8 cellular contexts compared by ENCODE assay signal in the genomic region with DNA sequence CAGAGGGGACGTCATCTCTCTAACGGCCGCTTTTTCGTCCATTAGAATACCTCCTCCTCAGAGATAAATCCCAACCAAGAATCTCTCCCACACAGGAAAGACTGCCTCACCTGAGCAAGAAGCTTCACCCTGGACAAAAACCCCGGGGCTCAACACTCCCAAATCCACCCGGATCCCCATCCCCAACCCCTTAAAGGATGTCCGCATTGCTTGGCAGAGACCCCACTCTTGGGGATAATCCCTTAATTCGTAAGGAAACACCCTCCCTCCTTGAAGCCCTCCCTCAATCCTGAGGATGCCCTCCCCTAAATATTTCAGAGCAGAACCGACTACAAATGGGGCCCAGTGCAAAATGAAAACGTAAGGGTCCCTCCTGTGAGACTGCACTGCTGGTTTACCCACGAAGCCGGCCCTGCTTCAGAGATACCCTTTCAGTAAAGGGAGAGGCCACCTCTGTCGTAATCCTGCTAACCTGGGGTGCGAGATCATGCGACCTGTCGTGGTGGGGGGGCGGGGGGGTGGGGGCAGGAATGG. TPM values are rescaled to one million over a fixed set of nuclear protein-coding genes. Genes with fewer than 3 reads are reported as not detected.
DNase-seq lines count a peak whose midpoint lies in the region; ATAC-seq and TF ChIP-seq lines count a peak whose summit lies in the region.

No MANE protein-coding gene starts in this region.

- H3K4me1 Mint-ChIP-seq in type B pancreatic cell (ENCODE audit: unreplicated experiment), result peaks cover 26% of the 10 kb centered on the region

- TF ChIP-seq CTCF in GM12864 (IDR thresholded peaks at IDR 0.05; ENCODE audit: low read depth, low read length, missing control alignments), result no peak
- no peak for TF ChIP-seq CTCF in astrocyte of the cerebellum (IDR thresholded peaks at IDR 0.05; ENCODE audit: low read depth, low read length, missing control alignments)
- no peak for TF ChIP-seq CTCF in lower leg skin (IDR thresholded peaks at IDR 0.05)
- TF ChIP-seq CTCF in type B pancreatic cell (conservative IDR thresholded peaks at IDR 0.05), result no peak

- peak overlapping the region; percentile 99 for H3K4me3 Mint-ChIP-seq in type B pancreatic cell

- intact Hi-C loops in lower leg skin (cut with DNase I; ENCODE audit: low total_unique reads), result no loop called here

- in situ Hi-C loops in astrocyte of the cerebellum (cut with HindIII; ENCODE audit: low sequenced_read_pairs), result loop anchor here (10.0 kb wide), 1 partner anchor 270 kb away; no protein-coding TSS in a partner anchor

- peak overlapping the region; percentile 99 for H3K4me3 ChIP-seq in GM12864 (ENCODE audit: low read depth, low read length)
- peak overlapping the region; percentile 96 for H3K4me3 ChIP-seq in astrocyte of the cerebellum (ENCODE audit: low read depth, low read length)
- H3K4me3 ChIP-seq in lower leg skin (ENCODE audit: low read depth, poor library complexity, severe bottlenecking), result peak overlapping the region; percentile 17

- ATAC-seq in HG03095 (IDR thresholded peaks at IDR 0.05; ENCODE audit: unreplicated experiment), result peak; percentile 13

- no peaks in the 10 kb centered on the region for H3K27me3 Mint-ChIP-seq in type B pancreatic cell

- H3K36me3 Mint-ChIP-seq in type B pancreatic cell, result peaks cover 24% of the 10 kb centered on the region

- 19 to 25% methylated on average over 15 to 17 of the region's 17 CpGs for WGBS in lower leg skin, 2 donors

- TF ChIP-seq POLR2A in lower leg skin (IDR thresholded peaks at IDR 0.05), result no peak

- peak overlapping the region; percentile 83 for H3K27ac Mint-ChIP-seq in type B pancreatic cell

- DNase-seq in GM12864 (ENCODE audit: low read depth) (no peak), astrocyte of the cerebellum (ENCODE audit: low read depth) (no peak), lower leg skin (ENCODE audit: low spot score in 2 of 2) (no peak), type B pancreatic cell (ENCODE audit: extremely low spot score, unreplicated experiment) (no peak), epidermal melanocyte (ENCODE audit: insufficient read length, low spot score) (no peak), NCI-H2196 (lab: John Stamatoyannopoulos, UW; ENCODE audit: unreplicated experiment) (no peak), AG08396 (ENCODE audit: low spot score) (no peak)

- H3K9me3 Mint-ChIP-seq in type B pancreatic cell, result no peaks in the 10 kb centered on the region

RNA-seq across cellular contexts. Expression of a gene that starts 0.7 kb away (rescaled TPM):
- total RNA-seq in lower leg skin (100 to 1,000 TPM; 310 to 529 (median 388) TPM), type B pancreatic cell (ENCODE audit: low replicate concordance) (403 and 451 TPM in 2 replicates)

RNA-seq across cellular contexts. Expression of a gene that starts 25.7 kb away (rescaled TPM):
- total RNA-seq in lower leg skin, result 10 to 100 TPM; 55.4 to 97.2 (median 81.2) TPM
- total RNA-seq in type B pancreatic cell (ENCODE audit: low replicate concordance), result 226 and 248 TPM in 2 replicates

RNA-seq across cellular contexts. Expression of a gene that starts 33.7 kb away (rescaled TPM):
- total RNA-seq in lower leg skin, result 10 to 100 TPM; 16.5 to 19.2 (median 18.3) TPM
- total RNA-seq in type B pancreatic cell (ENCODE audit: low replicate concordance), result 28.7 and 35.6 TPM in 2 replicates

RNA-seq across cellular contexts. Expression of a gene that starts 38.9 kb away (rescaled TPM):
- 100 to 1,000 TPM in 3 of 4 donors, 10 to 100 TPM in 1; 99.9 to 162 (median 118) TPM for total RNA-seq in lower leg skin
- total RNA-seq in type B pancreatic cell (ENCODE audit: low replicate concordance), result 162 and 188 TPM in 2 replicates

RNA-seq across cellular contexts. Expression of a gene that starts 49.0 kb away (rescaled TPM):
- total RNA-seq in lower leg skin (10 to 100 TPM; 19.3 to 24.1 (median 20.1) TPM), type B pancreatic cell (ENCODE audit: low replicate concordance) (27.7 and 33.9 TPM in 2 replicates)

Comparison
In these comparisons a context has a peak if more than half of its experiments do, and no peak if none do; other contexts are left out.
1. H3K4me3 ChIP-seq: peak in every context shown above with its lines; median percentile 99 in GM12864; 96 in astrocyte of the cerebellum; 17 in lower leg skin.